Comparison of ENCODE assay signal across 8 cellular contexts in genomic region chr15:89243691-89244511, GRCh38. TPM values are rescaled to one million over a fixed set of nuclear protein-coding genes. Genes with fewer than 3 reads are reported as not detected.
DNase-seq lines count a peak whose midpoint lies in the region; ATAC-seq and TF ChIP-seq lines count a peak whose summit lies in the region.

Gene FANCI, plus strand, starts transcription at chr15:89243979. Its CDS starts 3,669 bp downstream, at chr15:89247648.

- H3K27ac Mint-ChIP-seq in T-helper 1 cell treated with Interleukin-12 subunit alpha and Interleukin-12 subunit beta and Interleukin-4 antibody, amounts not matched to agents 30 μg/mL and 1 μg/mL, for 36 hours: peak within 1 kb of the TSS; percentile 95

- no peaks in the 10 kb centered on the region for H3K27me3 ChIP-seq in right atrium auricular region
- no peaks in the 10 kb centered on the region for H3K27me3 ChIP-seq in vagina

- H3K9me3 Mint-ChIP-seq in T-helper 1 cell treated with Interleukin-12 subunit alpha and Interleukin-12 subunit beta and Interleukin-4 antibody, amounts not matched to agents 30 μg/mL and 1 μg/mL, for 36 hours: no peaks in the 10 kb centered on the region

- intact Hi-C loops in vagina (cut with DNase I): no loop called here

- no peaks in the 10 kb centered on the region for H3K36me3 ChIP-seq in right atrium auricular region
- H3K36me3 ChIP-seq in vagina: no peaks in the 10 kb centered on the region

- TF ChIP-seq CTCF in right atrium auricular region (IDR thresholded peaks at IDR 0.05) (peak; percentile 45 to 72), vagina (IDR thresholded peaks at IDR 0.05) (peak in 1 of 3 experiments; percentile 49)

- H3K27ac ChIP-seq in angular gyrus (ENCODE audit: low read depth, low read length) (peak within 1 kb of the TSS; percentile 71), right atrium auricular region (peak within 1 kb of the TSS; percentile 46 to 69), vagina (peak within 1 kb of the TSS; percentile 67)

- DNase-seq in NCI-H1694 (lab: John Stamatoyannopoulos, UW): peak; percentile 87
- peak; percentile 92 for DNase-seq in right atrium auricular region (ENCODE audit: low spot score)
- peak; percentile 67 for DNase-seq in pulmonary artery endothelial cell (ENCODE audit: low read depth, low spot score)
- peak in 1 of 2 donors; percentile 91 for DNase-seq in vagina (ENCODE audit: extremely low spot score in 2 of 2)

- H3K4me1 ChIP-seq in right atrium auricular region (peaks cover 0 to 18% of the 10 kb centered on the region in 2 donors), vagina (peaks cover 18% of the 10 kb centered on the region)

- peak; percentile 94 for ATAC-seq in HG02885 (IDR thresholded peaks at IDR 0.05; ENCODE audit: poor library complexity, unreplicated experiment)

- H3K4me3 Mint-ChIP-seq in T-helper 1 cell treated with Interleukin-12 subunit alpha and Interleukin-12 subunit beta and Interleukin-4 antibody, amounts not matched to agents 30 μg/mL and 1 μg/mL, for 36 hours: peak within 1 kb of the TSS; percentile 97

- H3K9me3 ChIP-seq in right atrium auricular region (no peaks in the 10 kb centered on the region), vagina (no peaks in the 10 kb centered on the region)

- H3K36me3 Mint-ChIP-seq in T-helper 1 cell treated with Interleukin-12 subunit alpha and Interleukin-12 subunit beta and Interleukin-4 antibody, amounts not matched to agents 30 μg/mL and 1 μg/mL, for 36 hours (ENCODE audit: low read depth): peaks cover 29% of the 10 kb centered on the region

- TF ChIP-seq POLR2A in GM15510 (IDR thresholded peaks at IDR 0.05; ENCODE audit: borderline replicate concordance, extremely low read depth, insufficient read length) (peak; percentile 58), vagina (IDR thresholded peaks at IDR 0.05) (no peak)

- peaks cover 28% of the 10 kb centered on the region for H3K4me1 Mint-ChIP-seq in T-helper 1 cell treated with Interleukin-12 subunit alpha and Interleukin-12 subunit beta and Interleukin-4 antibody, amounts not matched to agents 30 μg/mL and 1 μg/mL, for 36 hours (ENCODE audit: low read depth)

- peak within 1 kb of the TSS; percentile 63 to 84 for H3K4me3 ChIP-seq in right atrium auricular region
- peak within 1 kb of the TSS; percentile 58 to 79 for H3K4me3 ChIP-seq in vagina

- H3K27me3 Mint-ChIP-seq in T-helper 1 cell treated with Interleukin-12 subunit alpha and Interleukin-12 subunit beta and Interleukin-4 antibody, amounts not matched to agents 30 μg/mL and 1 μg/mL, for 36 hours (ENCODE audit: low read depth): peaks cover 3% of the 10 kb centered on the region

RNA-seq across cellular contexts. Expression of gene FANCI, which starts in this region (rescaled TPM):
- total RNA-seq in right atrium auricular region (1 to 10 TPM in 1 of 2 donors, under 1 TPM in 1; 0.79 to 1.6 TPM), pulmonary artery endothelial cell (36.5 and 55.3 TPM in 2 replicates), vagina (9.1 TPM)
